ENCODE assay signal across 20 cellular contexts in the genomic region with DNA sequence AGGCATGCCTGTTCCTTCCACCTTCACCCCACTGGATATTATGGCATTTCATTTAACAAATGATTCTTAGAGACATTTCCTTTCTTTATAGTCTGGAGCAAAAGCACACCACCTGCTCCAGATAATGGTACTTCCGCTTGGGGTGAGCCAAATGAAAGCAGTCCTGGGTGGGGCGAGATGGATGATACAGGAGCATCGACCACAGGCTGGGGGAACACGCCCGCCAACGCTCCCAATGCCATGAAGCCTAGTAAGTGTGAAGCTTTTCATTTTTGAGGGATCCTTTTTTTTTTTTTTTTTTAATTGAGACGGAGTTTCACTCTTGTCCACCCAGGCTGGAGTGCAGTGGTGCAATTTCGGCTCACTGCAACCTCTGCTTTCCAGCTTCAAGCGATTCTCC.
"Had no signal": no experiment of that assay in that cellular context is flagged by ENCODE, and none has a peak within 500 bp of the region (broad histone marks: within the 10 kb centered on the region; RNA-seq: fewer than 3 reads in every experiment).

No MANE protein-coding gene starts in this region.

- FAIRE-seq: HTR-8/SVneo, RCC 7860 had no signal

- DNase-seq: KBM-7, NCI-H1092, NCI-H1105 treated with DMSO at 0.1 percent for 48 hours, NCI-H1417 treated with DMSO at 0.1 percent for 48 hours, NCI-H146, NCI-H1694 treated with DMSO at 0.1 percent for 48 hours, NCI-H1930, NCI-H2081, NCI-H2107, NCI-H226, NCI-H446, NCI-H510A, NCI-H524 treated with DMSO at 0.1 percent for 48 hours, NCI-H69, NCI-H774, Right ventricle myocardium superior, RPMI8226, SIG-M5 had no signal
